Comparison of ENCODE assay signal across 1 cellular context in the genomic region with DNA sequence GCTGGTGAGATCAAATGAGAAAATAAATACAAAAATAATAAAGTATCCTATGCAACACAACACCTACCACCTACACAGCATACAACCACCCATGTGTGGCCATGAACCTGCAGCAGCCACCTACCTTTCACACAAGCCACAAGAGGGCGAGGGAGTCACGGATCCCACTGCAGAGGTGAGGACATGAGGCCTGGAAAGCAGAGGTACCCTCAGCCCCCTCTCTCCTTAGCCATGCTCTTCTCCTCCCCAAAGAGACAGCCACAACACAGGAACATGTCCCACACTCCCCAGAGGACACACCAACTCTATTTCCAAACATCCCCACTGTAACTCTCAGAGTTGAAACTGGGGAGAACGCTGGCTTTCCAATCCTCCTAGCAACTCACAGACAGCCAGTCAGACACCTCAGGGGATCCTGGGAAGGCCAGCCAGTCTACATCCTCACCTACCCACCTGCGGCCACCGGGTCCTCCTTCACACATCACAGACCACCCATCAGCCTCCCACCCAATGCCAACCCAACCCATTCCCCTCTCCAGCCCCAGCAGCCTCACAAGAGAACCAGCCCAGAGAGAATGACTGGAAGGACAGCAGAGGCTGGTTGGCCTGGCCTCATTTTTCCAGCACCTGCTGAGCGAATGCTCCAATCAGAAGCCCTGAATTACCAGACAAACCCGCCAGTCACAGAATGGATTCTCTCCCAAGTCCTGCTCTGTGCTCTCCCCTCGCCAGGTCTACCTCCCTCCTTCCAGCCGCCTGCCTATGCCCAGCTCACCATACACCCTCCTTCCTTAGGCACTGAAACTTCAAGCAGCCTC.
TF ChIP-seq lines count a peak whose summit lies in the region.

No MANE protein-coding gene starts in this region.

TF ChIP-seq in K562, 482 proteins besides CTCF, POLR2A, EP300 and RAD21 (continues in another document):
- TF ChIP-seq PCBP2 (IDR thresholded peaks at IDR 0.05; ENCODE audit: low read depth, low read length, poor library complexity, severe bottlenecking), result no peak
- peak; percentile 27; the same call in 1 of the 2 replicates for TF ChIP-seq MTA3 (IDR thresholded peaks at IDR 0.05; ENCODE audit: borderline replicate concordance)
- TF ChIP-seq CC2D1A (IDR thresholded peaks at IDR 0.05), result peak; percentile 48; the same call in 1 of the 2 replicates
- no peak for TF ChIP-seq ZSCAN32 (CRISPR knock-in tag; IDR thresholded peaks at IDR 0.05)
- TF ChIP-seq BHLHE40 (IDR thresholded peaks at IDR 0.05; ENCODE audit: low read length), result peak; percentile 49; the same call in 1 of the 2 replicates
- TF ChIP-seq NRF1 (conservative IDR thresholded peaks at IDR 0.05 in 1 of 2, IDR thresholded peaks at IDR 0.05 in 1 of 2), result no peak
- no peak for TF ChIP-seq NFIX (CRISPR knock-in tag; IDR thresholded peaks at IDR 0.05; ENCODE audit: low read depth)
- peak; percentile 11; the same call in 1 of the 2 replicates for TF ChIP-seq TOE1 (IDR thresholded peaks at IDR 0.05; ENCODE audit: borderline replicate concordance)
- no peak for TF ChIP-seq TOE1 (CRISPR knock-in tag; IDR thresholded peaks at IDR 0.05; ENCODE audit: borderline replicate concordance, low read depth)
- TF ChIP-seq ZNF766 (CRISPR knock-in tag; conservative IDR thresholded peaks at IDR 0.05), result no peak
- TF ChIP-seq, protein P1, sequence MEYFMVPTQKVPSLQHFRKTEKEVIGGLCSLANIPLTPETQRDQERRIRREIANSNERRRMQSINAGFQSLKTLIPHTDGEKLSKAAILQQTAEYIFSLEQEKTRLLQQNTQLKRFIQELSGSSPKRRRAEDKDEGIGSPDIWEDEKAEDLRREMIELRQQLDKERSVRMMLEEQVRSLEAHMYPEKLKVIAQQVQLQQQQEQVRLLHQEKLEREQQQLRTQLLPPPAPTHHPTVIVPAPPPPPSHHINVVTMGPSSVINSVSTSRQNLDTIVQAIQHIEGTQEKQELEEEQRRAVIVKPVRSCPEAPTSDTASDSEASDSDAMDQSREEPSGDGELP (CRISPR knock-in tag; IDR thresholded peaks at IDR 0.05; ENCODE audit: borderline replicate concordance), result peak; percentile 35; the same call in 1 of the 2 replicates
- no peak for TF ChIP-seq TCF7 (IDR thresholded peaks at IDR 0.05; ENCODE audit: borderline replicate concordance)
- TF ChIP-seq RB1 (IDR thresholded peaks at IDR 0.05; ENCODE audit: low read depth), result peak; percentile 43; the same call in 1 of the 2 replicates
- TF ChIP-seq SMARCA4 (IDR thresholded peaks at IDR 0.05), result peak; percentile 44; the same call in 1 of the 2 replicates
- peak; percentile 49; the same call in 1 of the 2 replicates for TF ChIP-seq ZNF384 (IDR thresholded peaks at IDR 0.05; ENCODE audit: low read depth, low read length)
- TF ChIP-seq ARID2 (IDR thresholded peaks at IDR 0.05), result peak; percentile 84
- TF ChIP-seq, protein P2, sequence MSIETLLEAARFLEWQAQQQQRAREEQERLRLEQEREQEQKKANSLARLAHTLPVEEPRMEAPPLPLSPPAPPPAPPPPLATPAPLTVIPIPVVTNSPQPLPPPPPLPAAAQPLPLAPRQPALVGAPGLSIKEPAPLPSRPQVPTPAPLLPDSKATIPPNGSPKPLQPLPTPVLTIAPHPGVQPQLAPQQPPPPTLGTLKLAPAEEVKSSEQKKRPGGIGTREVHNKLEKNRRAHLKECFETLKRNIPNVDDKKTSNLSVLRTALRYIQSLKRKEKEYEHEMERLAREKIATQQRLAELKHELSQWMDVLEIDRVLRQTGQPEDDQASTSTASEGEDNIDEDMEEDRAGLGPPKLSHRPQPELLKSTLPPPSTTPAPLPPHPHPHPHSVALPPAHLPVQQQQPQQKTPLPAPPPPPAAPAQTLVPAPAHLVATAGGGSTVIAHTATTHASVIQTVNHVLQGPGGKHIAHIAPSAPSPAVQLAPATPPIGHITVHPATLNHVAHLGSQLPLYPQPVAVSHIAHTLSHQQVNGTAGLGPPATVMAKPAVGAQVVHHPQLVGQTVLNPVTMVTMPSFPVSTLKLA (conservative IDR thresholded peaks at IDR 0.05), result 0 out of 4 replicates have a peak, but pooled peaks have one; percentile 19 to 27
- TF ChIP-seq WHSC1 (IDR thresholded peaks at IDR 0.05; ENCODE audit: low read length), result no peak
- TF ChIP-seq HDAC1 (IDR thresholded peaks at IDR 0.05), result 0 out of 4 replicates have a peak, but pooled peaks of 1 of the 2 experiments have one; percentile 4
- TF ChIP-seq, protein P3, sequence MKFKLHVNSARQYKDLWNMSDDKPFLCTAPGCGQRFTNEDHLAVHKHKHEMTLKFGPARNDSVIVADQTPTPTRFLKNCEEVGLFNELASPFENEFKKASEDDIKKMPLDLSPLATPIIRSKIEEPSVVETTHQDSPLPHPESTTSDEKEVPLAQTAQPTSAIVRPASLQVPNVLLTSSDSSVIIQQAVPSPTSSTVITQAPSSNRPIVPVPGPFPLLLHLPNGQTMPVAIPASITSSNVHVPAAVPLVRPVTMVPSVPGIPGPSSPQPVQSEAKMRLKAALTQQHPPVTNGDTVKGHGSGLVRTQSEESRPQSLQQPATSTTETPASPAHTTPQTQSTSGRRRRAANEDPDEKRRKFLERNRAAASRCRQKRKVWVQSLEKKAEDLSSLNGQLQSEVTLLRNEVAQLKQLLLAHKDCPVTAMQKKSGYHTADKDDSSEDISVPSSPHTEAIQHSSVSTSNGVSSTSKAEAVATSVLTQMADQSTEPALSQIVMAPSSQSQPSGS (CRISPR knock-in tag; IDR thresholded peaks at IDR 0.05), result no peak
- TF ChIP-seq ZFX (CRISPR knock-in tag; IDR thresholded peaks at IDR 0.05), result peak; percentile 50; the same call in 1 of the 2 replicates
- no peak for TF ChIP-seq CEBPB (tag; IDR thresholded peaks at IDR 0.05)
- no peak for TF ChIP-seq JUN (IDR thresholded peaks at IDR 0.05; ENCODE audit: borderline replicate concordance, low read depth, low read length)
- TF ChIP-seq JUN (CRISPR knock-in tag; IDR thresholded peaks at IDR 0.05; ENCODE audit: borderline replicate concordance), result no peak
- TF ChIP-seq CREM (IDR thresholded peaks at IDR 0.05; ENCODE audit: low read depth), result no peak
- no peak for TF ChIP-seq KAT2B (IDR thresholded peaks at IDR 0.05; ENCODE audit: low read depth, low read length)
- TF ChIP-seq ZNF717 (CRISPR knock-in tag; IDR thresholded peaks at IDR 0.05), result no peak
- TF ChIP-seq CTBP1 (IDR thresholded peaks at IDR 0.05; ENCODE audit: borderline replicate concordance), result peak; percentile 41; the same call in 1 of the 2 replicates
- no peak for TF ChIP-seq STAG1 (CRISPR knock-in tag; IDR thresholded peaks at IDR 0.05; ENCODE audit: borderline replicate concordance)
- TF ChIP-seq ELF4 (CRISPR knock-in tag; IDR thresholded peaks at IDR 0.05), result 0 out of 2 replicates have a peak, but pooled peaks have one; percentile 27
- no peak for TF ChIP-seq FIP1L1 (IDR thresholded peaks at IDR 0.05; ENCODE audit: low read depth, low read length, poor library complexity, severe bottlenecking)
- TF ChIP-seq, protein P4, sequence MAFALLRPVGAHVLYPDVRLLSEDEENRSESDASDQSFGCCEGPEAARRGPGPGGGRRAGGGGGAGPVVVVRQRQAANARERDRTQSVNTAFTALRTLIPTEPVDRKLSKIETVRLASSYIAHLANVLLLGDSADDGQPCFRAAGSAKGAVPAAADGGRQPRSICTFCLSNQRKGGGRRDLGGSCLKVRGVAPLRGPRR (CRISPR knock-in tag; IDR thresholded peaks at IDR 0.05), result no peak
- peak in 1 of 3 experiments; percentile 6 for TF ChIP-seq YY1 (IDR thresholded peaks at IDR 0.05; ENCODE audit: borderline replicate concordance in 1 of 3, control insufficient read depth in 1 of 3, extremely low read depth in 1 of 3, insufficient read depth in 3 of 3, insufficient read length in 1 of 3, insufficient replicate concordance in 2 of 3, low read depth in 1 of 3, low read length in 2 of 3)
- no peak for TF ChIP-seq NR1H2 (CRISPR knock-in tag; IDR thresholded peaks at IDR 0.05)
- TF ChIP-seq, protein P5, sequence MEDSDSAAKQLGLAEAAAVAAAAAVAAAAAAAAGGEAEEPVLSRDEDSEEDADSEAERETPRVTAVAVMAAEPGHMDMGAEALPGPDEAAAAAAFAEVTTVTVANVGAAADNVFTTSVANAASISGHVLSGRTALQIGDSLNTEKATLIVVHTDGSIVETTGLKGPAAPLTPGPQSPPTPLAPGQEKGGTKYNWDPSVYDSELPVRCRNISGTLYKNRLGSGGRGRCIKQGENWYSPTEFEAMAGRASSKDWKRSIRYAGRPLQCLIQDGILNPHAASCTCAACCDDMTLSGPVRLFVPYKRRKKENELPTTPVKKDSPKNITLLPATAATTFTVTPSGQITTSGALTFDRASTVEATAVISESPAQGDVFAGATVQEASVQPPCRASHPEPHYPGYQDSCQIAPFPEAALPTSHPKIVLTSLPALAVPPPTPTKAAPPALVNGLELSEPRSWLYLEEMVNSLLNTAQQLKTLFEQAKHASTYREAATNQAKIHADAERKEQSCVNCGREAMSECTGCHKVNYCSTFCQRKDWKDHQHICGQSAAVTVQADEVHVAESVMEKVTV (CRISPR knock-in tag; IDR thresholded peaks at IDR 0.05), result peak; percentile 47; the same call in 1 of the 2 replicates
- no peak for TF ChIP-seq RBM25 (IDR thresholded peaks at IDR 0.05; ENCODE audit: low read depth, low read length, severe bottlenecking)
- no peak for TF ChIP-seq ZNF316 (IDR thresholded peaks at IDR 0.05)
- no peak for TF ChIP-seq RFX5 (IDR thresholded peaks at IDR 0.05; ENCODE audit: low read depth, low read length)
- TF ChIP-seq TGIF2 (CRISPR knock-in tag; IDR thresholded peaks at IDR 0.05), result no peak
- no peak for TF ChIP-seq ATF1 (CRISPR knock-in tag; IDR thresholded peaks at IDR 0.05)
- TF ChIP-seq ATF1 (tag; IDR thresholded peaks at IDR 0.05), result no peak
- TF ChIP-seq ZBTB8A (IDR thresholded peaks at IDR 0.05; ENCODE audit: partially characterized antibody), result no peak
- no peak for TF ChIP-seq PRPF4 (IDR thresholded peaks at IDR 0.05; ENCODE audit: insufficient read depth, low read depth, low read length, poor library complexity, severe bottlenecking)
- TF ChIP-seq, protein P6, sequence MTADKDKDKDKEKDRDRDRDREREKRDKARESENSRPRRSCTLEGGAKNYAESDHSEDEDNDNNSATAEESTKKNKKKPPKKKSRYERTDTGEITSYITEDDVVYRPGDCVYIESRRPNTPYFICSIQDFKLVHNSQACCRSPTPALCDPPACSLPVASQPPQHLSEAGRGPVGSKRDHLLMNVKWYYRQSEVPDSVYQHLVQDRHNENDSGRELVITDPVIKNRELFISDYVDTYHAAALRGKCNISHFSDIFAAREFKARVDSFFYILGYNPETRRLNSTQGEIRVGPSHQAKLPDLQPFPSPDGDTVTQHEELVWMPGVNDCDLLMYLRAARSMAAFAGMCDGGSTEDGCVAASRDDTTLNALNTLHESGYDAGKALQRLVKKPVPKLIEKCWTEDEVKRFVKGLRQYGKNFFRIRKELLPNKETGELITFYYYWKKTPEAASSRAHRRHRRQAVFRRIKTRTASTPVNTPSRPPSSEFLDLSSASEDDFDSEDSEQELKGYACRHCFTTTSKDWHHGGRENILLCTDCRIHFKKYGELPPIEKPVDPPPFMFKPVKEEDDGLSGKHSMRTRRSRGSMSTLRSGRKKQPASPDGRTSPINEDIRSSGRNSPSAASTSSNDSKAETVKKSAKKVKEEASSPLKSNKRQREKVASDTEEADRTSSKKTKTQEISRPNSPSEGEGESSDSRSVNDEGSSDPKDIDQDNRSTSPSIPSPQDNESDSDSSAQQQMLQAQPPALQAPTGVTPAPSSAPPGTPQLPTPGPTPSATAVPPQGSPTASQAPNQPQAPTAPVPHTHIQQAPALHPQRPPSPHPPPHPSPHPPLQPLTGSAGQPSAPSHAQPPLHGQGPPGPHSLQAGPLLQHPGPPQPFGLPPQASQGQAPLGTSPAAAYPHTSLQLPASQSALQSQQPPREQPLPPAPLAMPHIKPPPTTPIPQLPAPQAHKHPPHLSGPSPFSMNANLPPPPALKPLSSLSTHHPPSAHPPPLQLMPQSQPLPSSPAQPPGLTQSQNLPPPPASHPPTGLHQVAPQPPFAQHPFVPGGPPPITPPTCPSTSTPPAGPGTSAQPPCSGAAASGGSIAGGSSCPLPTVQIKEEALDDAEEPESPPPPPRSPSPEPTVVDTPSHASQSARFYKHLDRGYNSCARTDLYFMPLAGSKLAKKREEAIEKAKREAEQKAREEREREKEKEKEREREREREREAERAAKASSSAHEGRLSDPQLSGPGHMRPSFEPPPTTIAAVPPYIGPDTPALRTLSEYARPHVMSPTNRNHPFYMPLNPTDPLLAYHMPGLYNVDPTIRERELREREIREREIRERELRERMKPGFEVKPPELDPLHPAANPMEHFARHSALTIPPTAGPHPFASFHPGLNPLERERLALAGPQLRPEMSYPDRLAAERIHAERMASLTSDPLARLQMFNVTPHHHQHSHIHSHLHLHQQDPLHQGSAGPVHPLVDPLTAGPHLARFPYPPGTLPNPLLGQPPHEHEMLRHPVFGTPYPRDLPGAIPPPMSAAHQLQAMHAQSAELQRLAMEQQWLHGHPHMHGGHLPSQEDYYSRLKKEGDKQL (CRISPR knock-in tag; IDR thresholded peaks at IDR 0.05; ENCODE audit: borderline replicate concordance), result no peak
- 0 out of 2 replicates have a peak, but pooled peaks have one; percentile 23 for TF ChIP-seq GTF2F1 (IDR thresholded peaks at IDR 0.05; ENCODE audit: low read depth, low read length)
- TF ChIP-seq, protein P7, sequence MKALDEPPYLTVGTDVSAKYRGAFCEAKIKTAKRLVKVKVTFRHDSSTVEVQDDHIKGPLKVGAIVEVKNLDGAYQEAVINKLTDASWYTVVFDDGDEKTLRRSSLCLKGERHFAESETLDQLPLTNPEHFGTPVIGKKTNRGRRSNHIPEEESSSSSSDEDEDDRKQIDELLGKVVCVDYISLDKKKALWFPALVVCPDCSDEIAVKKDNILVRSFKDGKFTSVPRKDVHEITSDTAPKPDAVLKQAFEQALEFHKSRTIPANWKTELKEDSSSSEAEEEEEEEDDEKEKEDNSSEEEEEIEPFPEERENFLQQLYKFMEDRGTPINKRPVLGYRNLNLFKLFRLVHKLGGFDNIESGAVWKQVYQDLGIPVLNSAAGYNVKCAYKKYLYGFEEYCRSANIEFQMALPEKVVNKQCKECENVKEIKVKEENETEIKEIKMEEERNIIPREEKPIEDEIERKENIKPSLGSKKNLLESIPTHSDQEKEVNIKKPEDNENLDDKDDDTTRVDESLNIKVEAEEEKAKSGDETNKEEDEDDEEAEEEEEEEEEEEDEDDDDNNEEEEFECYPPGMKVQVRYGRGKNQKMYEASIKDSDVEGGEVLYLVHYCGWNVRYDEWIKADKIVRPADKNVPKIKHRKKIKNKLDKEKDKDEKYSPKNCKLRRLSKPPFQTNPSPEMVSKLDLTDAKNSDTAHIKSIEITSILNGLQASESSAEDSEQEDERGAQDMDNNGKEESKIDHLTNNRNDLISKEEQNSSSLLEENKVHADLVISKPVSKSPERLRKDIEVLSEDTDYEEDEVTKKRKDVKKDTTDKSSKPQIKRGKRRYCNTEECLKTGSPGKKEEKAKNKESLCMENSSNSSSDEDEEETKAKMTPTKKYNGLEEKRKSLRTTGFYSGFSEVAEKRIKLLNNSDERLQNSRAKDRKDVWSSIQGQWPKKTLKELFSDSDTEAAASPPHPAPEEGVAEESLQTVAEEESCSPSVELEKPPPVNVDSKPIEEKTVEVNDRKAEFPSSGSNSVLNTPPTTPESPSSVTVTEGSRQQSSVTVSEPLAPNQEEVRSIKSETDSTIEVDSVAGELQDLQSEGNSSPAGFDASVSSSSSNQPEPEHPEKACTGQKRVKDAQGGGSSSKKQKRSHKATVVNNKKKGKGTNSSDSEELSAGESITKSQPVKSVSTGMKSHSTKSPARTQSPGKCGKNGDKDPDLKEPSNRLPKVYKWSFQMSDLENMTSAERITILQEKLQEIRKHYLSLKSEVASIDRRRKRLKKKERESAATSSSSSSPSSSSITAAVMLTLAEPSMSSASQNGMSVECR (CRISPR knock-in tag; IDR thresholded peaks at IDR 0.05), result no peak
- TF ChIP-seq TAF7 (tag; IDR thresholded peaks at IDR 0.05), result no peak
- TF ChIP-seq RBM39 (optimal IDR thresholded peaks at IDR 0.05; ENCODE audit: low read depth, low read length), result no peak
- TF ChIP-seq NONO (IDR thresholded peaks at IDR 0.05; ENCODE audit: low read depth in 2 of 2, low read length in 1 of 2), result no peak
- TF ChIP-seq ZNF830 (CRISPR knock-in tag; IDR thresholded peaks at IDR 0.05), result no peak
